In the genomic region with DNA sequence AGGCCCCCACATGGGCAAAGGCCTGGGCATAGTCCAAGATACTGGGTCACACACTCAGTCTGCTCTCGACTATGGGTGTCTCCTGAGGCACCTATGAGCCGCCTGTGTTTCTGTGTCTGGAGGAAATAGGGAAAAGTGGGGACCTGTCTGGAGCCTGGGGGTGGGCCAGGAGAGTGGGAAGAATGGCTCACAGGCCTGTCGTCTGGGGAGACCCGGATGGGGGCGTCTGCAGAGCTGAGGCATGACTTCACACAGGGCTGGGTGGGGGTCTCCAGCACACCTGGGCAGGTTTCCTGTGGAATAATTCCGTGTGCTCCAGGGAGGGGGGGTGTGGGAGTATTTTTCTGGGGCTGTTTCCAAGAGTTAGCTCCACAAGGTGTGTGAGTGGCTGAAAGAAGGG, we compare ENCODE assay signal across 6 cellular contexts.
"Had no signal": no experiment of that assay in that cellular context is flagged by ENCODE, and none has a peak within 500 bp of the region (broad histone marks: within the 10 kb centered on the region; RNA-seq: fewer than 3 reads in every experiment).

No MANE protein-coding gene starts in this region.

- H3K36me3 ChIP-seq: brain microvascular endothelial cell, colonic mucosa, left lung had no signal

- H3K9me3 ChIP-seq: colonic mucosa, left lung, mucosa of descending colon had no signal

- H3K4me3 ChIP-seq: colonic mucosa, left lung, mucosa of descending colon, smooth muscle cell had no signal

- H3K4me1 ChIP-seq: parathyroid adenoma had no signal

- H3K27me3 ChIP-seq: brain microvascular endothelial cell had no signal

- H2AFZ ChIP-seq: parathyroid adenoma had no signal

- DNase-seq: brain microvascular endothelial cell, left lung had no signal

- H3K27ac ChIP-seq: brain microvascular endothelial cell, colonic mucosa, left lung, parathyroid adenoma had no signal

- H3K9ac ChIP-seq: parathyroid adenoma had no signal
